In the genomic region with DNA sequence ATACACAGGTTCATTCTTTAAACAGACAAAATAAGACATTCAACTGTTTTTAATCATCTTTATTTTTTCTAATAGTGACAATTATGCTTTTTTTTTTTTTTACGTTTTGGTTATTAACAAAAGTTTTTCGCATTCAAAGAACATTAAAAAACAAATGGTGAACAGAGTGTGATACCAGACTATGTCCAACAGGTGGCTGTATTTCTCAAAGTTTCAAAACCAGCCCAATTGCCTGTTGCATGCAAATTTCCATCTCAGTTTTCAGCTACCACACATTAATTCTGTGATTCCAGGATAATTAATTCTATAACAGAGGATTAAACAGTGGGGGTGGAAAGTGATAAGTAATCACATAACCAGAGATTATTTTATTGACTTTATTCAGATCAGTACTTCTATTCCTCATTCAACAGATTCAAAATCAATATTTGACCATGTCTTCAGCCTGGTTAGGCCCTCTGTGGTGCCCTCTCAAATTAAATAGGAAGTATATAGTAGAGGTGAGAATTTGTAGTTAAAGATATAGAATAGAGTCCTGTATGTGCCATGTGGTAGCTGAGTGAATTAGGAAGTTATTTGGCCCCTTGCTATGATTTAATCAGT, we compare ENCODE assay signal across 8 cellular contexts.
DNase-seq lines count a peak whose midpoint lies in the region; ATAC-seq and TF ChIP-seq lines count a peak whose summit lies in the region.

No MANE protein-coding gene starts in this region.

- no peak overlapping the region for H3K4me2 ChIP-seq in OCI-LY3 (ENCODE audit: low read length)

- TF ChIP-seq POLR2A in esophagus muscularis mucosa (IDR thresholded peaks at IDR 0.05; ENCODE audit: low read depth): no peak

- H3K9ac ChIP-seq in OCI-LY3 (ENCODE audit: low read length): no peak overlapping the region

- H3K4me3 ChIP-seq in OCI-LY3 (ENCODE audit: low read length) (no peak overlapping the region), esophagus muscularis mucosa (no peak overlapping the region), psoas muscle (no peak overlapping the region)

- DNase-seq in AG20443 (ENCODE audit: low spot score) (peak; percentile 44), esophagus muscularis mucosa (ENCODE audit: extremely low spot score) (no peak), psoas muscle (no peak), NCI-H2081 treated with DMSO at 0.1 percent for 48 hours (lab: John Stamatoyannopoulos, UW) (no peak), KG1 (lab: John Stamatoyannopoulos, UW) (no peak)

- no peak for TF ChIP-seq EP300 in esophagus muscularis mucosa (IDR thresholded peaks at IDR 0.05)

- H3K27me3 ChIP-seq in OCI-LY3 (ENCODE audit: low read depth, low read length) (no peaks in the 10 kb centered on the region), esophagus muscularis mucosa (no peaks in the 10 kb centered on the region), psoas muscle (ENCODE audit: insufficient read depth in 3 of 3, low read length in 2 of 3) (no peaks in the 10 kb centered on the region)

- H3K9me3 ChIP-seq in OCI-LY3 (ENCODE audit: insufficient read depth, low read length) (no peaks in the 10 kb centered on the region; the same call in 1 of the 2 replicates), esophagus muscularis mucosa (no peaks in the 10 kb centered on the region), psoas muscle (no peaks in the 10 kb centered on the region)

- H2AFZ ChIP-seq in OCI-LY3 (ENCODE audit: low read depth, low read length): no peak overlapping the region

- no peaks in the 10 kb centered on the region for H3K79me2 ChIP-seq in OCI-LY3 (ENCODE audit: low read length)

- H3K27ac ChIP-seq in OCI-LY3 (ENCODE audit: low read length): no peak overlapping the region
- no peak overlapping the region for H3K27ac ChIP-seq in esophagus muscularis mucosa (replicated peaks in 1 of 4)
- H3K27ac ChIP-seq in psoas muscle: no peak overlapping the region

- H3K36me3 ChIP-seq in OCI-LY3 (replicated peaks; ENCODE audit: low read depth, low read length): no peaks in the 10 kb centered on the region
- no peaks in the 10 kb centered on the region for H3K36me3 ChIP-seq in esophagus muscularis mucosa
- no peaks in the 10 kb centered on the region for H3K36me3 ChIP-seq in psoas muscle (ENCODE audit: insufficient read depth in 1 of 2, low read depth in 1 of 2)

- WGBS in esophagus muscularis mucosa: 19% methylated on average over 2 of the region's 2 CpGs
- WGBS in psoas muscle, 3 donors: 27 to 29% (median 27%) methylated on average over 2 of the region's 2 CpGs

- H3K4me1 ChIP-seq in OCI-LY3 (ENCODE audit: low read length) (no peaks in the 10 kb centered on the region), esophagus muscularis mucosa (no peaks in the 10 kb centered on the region), psoas muscle (no peaks in the 10 kb centered on the region)

- ATAC-seq in GM18508 (IDR thresholded peaks at IDR 0.05; ENCODE audit: insufficient read depth, unreplicated experiment) (peak; percentile 86), HG03025 (IDR thresholded peaks at IDR 0.05; ENCODE audit: low FRiP score, unreplicated experiment) (peak; percentile 71), psoas muscle (no peak)

- H4K20me1 ChIP-seq in OCI-LY3 (ENCODE audit: insufficient read depth, low read length): no peaks in the 10 kb centered on the region

- TF ChIP-seq CTCF in OCI-LY3 (IDR thresholded peaks at IDR 0.05; ENCODE audit: low read depth, low read length) (peak; percentile 72), esophagus muscularis mucosa (IDR thresholded peaks at IDR 0.05) (peak; percentile 63 to 75 (median 65)), psoas muscle (IDR thresholded peaks at IDR 0.05) (peak; percentile 58)

- intact Hi-C loops in esophagus muscularis mucosa (cut with DNase I) (loop anchor here (2.0 to 5.0 kb wide), 2 partner anchors 729 to 785 kb away; no protein-coding TSS in a partner anchor), psoas muscle (cut with DNase I) (no loop called here)

Comparison
In these comparisons a context has a peak if more than half of its experiments do, and no peak if none do; other contexts are left out.
1. ATAC-seq: peak in GM18508 (single experiment) and HG03025 (single experiment); none in psoas muscle (0 of 4).
2. Peak in every context shown above with its lines, with median percentiles within 50 percentile points of each other: CTCF ChIP-seq.